Comparison of ENCODE assay signal across 9 cellular contexts in genomic region chr1:209651148-209651547, GRCh38. TPM values are rescaled to one million over a fixed set of nuclear protein-coding genes. Genes with fewer than 3 reads are reported as not detected.
DNase-seq lines count a peak whose midpoint lies in the region; ATAC-seq and TF ChIP-seq lines count a peak whose summit lies in the region.
"Had no signal": no experiment of that assay in that cellular context is flagged by ENCODE, and none has a peak within 500 bp of the region (broad histone marks: within the 10 kb centered on the region; RNA-seq: fewer than 3 reads in every experiment).

No MANE protein-coding gene starts in this region.

- TF ChIP-seq EP300 in Ishikawa (IDR thresholded peaks at IDR 0.05; ENCODE audit: borderline replicate concordance), result no peak

- peaks cover 46 to 62% (median 59%) of the 10 kb centered on the region in 3 donors for H3K4me1 ChIP-seq in skeletal muscle tissue (ENCODE audit: control insufficient read depth in 3 of 3, insufficient read depth in 3 of 3, low read length in 3 of 3)

- no peaks in the 10 kb centered on the region for H3K36me3 ChIP-seq in skeletal muscle tissue (ENCODE audit: control insufficient read depth in 3 of 3, insufficient read depth in 3 of 3, low read length in 3 of 3)

- H3K4me3 ChIP-seq in skeletal muscle tissue (ENCODE audit: low read length in 3 of 3), result no peak overlapping the region

- H3K27ac ChIP-seq in skeletal muscle tissue (ENCODE audit: low read depth, low read length), result peak overlapping the region; percentile 18
- H3K27ac ChIP-seq in substantia nigra (ENCODE audit: low read depth, low read length, poor library complexity, severe bottlenecking), result no peak overlapping the region

- no peak overlapping the region for H3K9ac ChIP-seq in skeletal muscle tissue (ENCODE audit: low read depth in 1 of 3, low read length in 3 of 3)

- no peak for TF ChIP-seq RAD21 in Ishikawa (IDR thresholded peaks at IDR 0.05; ENCODE audit: low read depth)

- H3K27me3 ChIP-seq in skeletal muscle tissue (ENCODE audit: control insufficient read depth in 3 of 3, insufficient read depth in 3 of 3, low read length in 3 of 3), result no peaks in the 10 kb centered on the region

- H3K9me3 ChIP-seq in skeletal muscle tissue (ENCODE audit: control insufficient read depth in 3 of 3, low read length in 3 of 3), result no peaks in the 10 kb centered on the region

- DNase-seq in AG08395 (ENCODE audit: low spot score) (peak; percentile 91), fibroblast of gingiva (ENCODE audit: low read depth) (peak; percentile 52), NCI-H2196 (lab: John Stamatoyannopoulos, UW; ENCODE audit: unreplicated experiment) (no peak), substantia nigra (lab: John Stamatoyannopoulos, UW) (no peak)
- peak; percentile 39 to 48 for DNase-seq in activated CD4-positive, alpha-beta T cell treated with anti-CD3 and anti-CD28 coated beads, Interleukin-2, amount 50 U/mL, for 4 hours

- peak; percentile 42 for ATAC-seq in GM19467 (IDR thresholded peaks at IDR 0.05; ENCODE audit: unreplicated experiment)

TF ChIP-seq in Ishikawa, 13 proteins besides CTCF, POLR2A, EP300 and RAD21:
- 0 out of 2 replicates have a peak, but pooled peaks have one; percentile 25 for TF ChIP-seq YY1 (IDR thresholded peaks at IDR 0.05; ENCODE audit: low read depth)
- TF ChIP-seq FOXM1 (IDR thresholded peaks at IDR 0.05; ENCODE audit: borderline replicate concordance, low read depth), result no peak
- TF ChIP-seq MAX (IDR thresholded peaks at IDR 0.05), result peak; percentile 66

RNA-seq across cellular contexts. Expression of gene LAMB3, which starts 1.1 kb away (rescaled TPM):
- total RNA-seq in skeletal muscle tissue, result 0.52 TPM

RNA-seq across cellular contexts. Expression of gene G0S2, which starts 24.1 kb away (rescaled TPM):
- 78.8 TPM for total RNA-seq in skeletal muscle tissue

RNA-seq across cellular contexts. Expression of gene HSD11B1, which starts 53.5 kb away (rescaled TPM):
- total RNA-seq in skeletal muscle tissue, result not detected
- total RNA-seq: dermis microvascular lymphatic vessel endothelial cell had no signal

Comparison
In these comparisons a context has a peak if more than half of its experiments do, and no peak if none do; other contexts are left out.
1. DNase-seq: peak in AG08395 (single experiment), activated CD4-positive, alpha-beta T cell treated with anti-CD3 and anti-CD28 coated beads, Interleukin-2, amount 50 U/mL, for 4 hours (2 of 2) and fibroblast of gingiva (single experiment); none in NCI-H2196 (single experiment) and substantia nigra (0 of 49).